In genomic region chr11:60502221-60502775, GRCh38 we compare ENCODE assay signal across 23 cellular contexts. TPM values are rescaled to one million over a fixed set of nuclear protein-coding genes. Genes with fewer than 3 reads are reported as not detected.
A peak's percentile ranks its signal among the peaks of the same experiment; 100 is the strongest.
DNase-seq lines count a peak whose midpoint lies in the region; ATAC-seq and TF ChIP-seq lines count a peak whose summit lies in the region.
"Had no signal": no experiment of that assay in that cellular context is flagged by ENCODE, and none has a peak within 500 bp of the region (broad histone marks: within the 10 kb centered on the region; RNA-seq: fewer than 3 reads in every experiment).

No MANE protein-coding gene starts in this region.

- peaks cover 42% of the 10 kb centered on the region for H3K4me1 Mint-ChIP-seq in GM23338
- H3K4me1 Mint-ChIP-seq in stimulated activated naive B cell treated with anti-CD40 and anti-IgM and Interleukin-4, amounts not matched to agents 10 μg/mL and 1 μg/mL and 100 μg/mL, for 72 hours: peaks cover 27 to 64% of the 10 kb centered on the region in 2 donors

- ATAC-seq in GM23338 (no peak), left colon (peak; percentile 74)
- ATAC-seq in stimulated activated naive B cell treated with anti-CD40 and anti-IgM and Interleukin-4, amounts not matched to agents 10 μg/mL and 1 μg/mL and 100 μg/mL, for 72 hours (replicated peaks): peak; percentile 12 to 26
- ATAC-seq: GM12878, HCT116, PC-3 had no signal

- H3K27me3 ChIP-seq in GM23338 (ENCODE audit: insufficient read depth) (no peaks in the 10 kb centered on the region), SU-DHL-6 (ENCODE audit: low read length) (no peaks in the 10 kb centered on the region)
- H3K27me3 ChIP-seq: SJSA1 had no signal

- H3K27ac Mint-ChIP-seq in GM23338: 0 out of 2 replicates have a peak overlapping the region, but pooled peaks have one; percentile 1
- H3K27ac Mint-ChIP-seq in stimulated activated naive B cell treated with anti-CD40 and anti-IgM and Interleukin-4, amounts not matched to agents 10 μg/mL and 1 μg/mL and 100 μg/mL, for 72 hours: no peak overlapping the region

- intact Hi-C loops in left colon (cut with DNase I, micrococcal nuclease): no loop called here

- peaks cover 3% of the 10 kb centered on the region for H3K27me3 Mint-ChIP-seq in GM23338 (ENCODE audit: insufficient read depth, low read depth, poor library complexity)
- H3K27me3 Mint-ChIP-seq in stimulated activated naive B cell treated with anti-CD40 and anti-IgM and Interleukin-4, amounts not matched to agents 10 μg/mL and 1 μg/mL and 100 μg/mL, for 72 hours: no peaks in the 10 kb centered on the region

- TF ChIP-seq CTCF in GM23338 (conservative IDR thresholded peaks at IDR 0.05; ENCODE audit: low read depth in 2 of 2) (no peak), SU-DHL-6 (IDR thresholded peaks at IDR 0.05; ENCODE audit: insufficient read depth, low read length, poor library complexity, severe bottlenecking) (no peak)

- H2AFZ ChIP-seq in GM23338 (no peak overlapping the region), SU-DHL-6 (ENCODE audit: low read depth, low read length, severe bottlenecking) (no peak overlapping the region)

- no peak overlapping the region for H3K27ac ChIP-seq in GM23338 (ENCODE audit: low read depth)
- H3K27ac ChIP-seq in SU-DHL-6 (ENCODE audit: low read depth, low read length): peak overlapping the region; percentile 50
- H3K27ac ChIP-seq: SJSA1 had no signal

- DNase-seq in GM23338 (ENCODE audit: low spot score): no peak
- peak in 1 of 2 donors; percentile 63 for DNase-seq in left colon
- DNase-seq in stimulated activated naive B cell treated with anti-CD40 and anti-IgM and Interleukin-4, amounts not matched to agents 10 μg/mL and 1 μg/mL and 100 μg/mL, for 72 hours: no peak
- no peak for DNase-seq in NCI-H345 treated with DMSO at 0.1 percent for 48 hours (lab: John Stamatoyannopoulos, UW; ENCODE audit: unreplicated experiment)
- DNase-seq in HPDE6-E6E7 (ENCODE audit: extremely low spot score): no peak
- no peak for DNase-seq in cerebellar nuclear complex (lab: John Stamatoyannopoulos, UW)
- DNase-seq in ecto neural progenitor cell (ENCODE audit: low spot score): no peak
- DNase-seq: ACHN; AML-193; DMS 273 treated with DMSO at 0.1 percent for 48 hours; GDM1; NCI-H187 treated with DMSO at 0.1 percent for 48 hours; NCI-H446; NCI-H69; NK-92 treated with Interleukin-12 subunit alpha and Interleukin-12 subunit beta, amount 100 ng/mL, for 24 hours; PC-3; SW 1271 had no signal

- peaks cover 13% of the 10 kb centered on the region for H3K4me1 ChIP-seq in GM23338 (ENCODE audit: insufficient read depth)
- H3K4me1 ChIP-seq: SJSA1 had no signal

- H3K4me3 Mint-ChIP-seq in GM23338: no peak overlapping the region
- no peak overlapping the region for H3K4me3 Mint-ChIP-seq in stimulated activated naive B cell treated with anti-CD40 and anti-IgM and Interleukin-4, amounts not matched to agents 10 μg/mL and 1 μg/mL and 100 μg/mL, for 72 hours
- H3K4me3 Mint-ChIP-seq: CD14-positive monocyte had no signal

- H3K4me3 ChIP-seq in GM23338 (no peak overlapping the region), SU-DHL-6 (ENCODE audit: insufficient read depth, low read length, poor library complexity, severe bottlenecking) (no peak overlapping the region)
- H3K4me3 ChIP-seq: GM12878, SJSA1 had no signal

- no peaks in the 10 kb centered on the region for H3F3A ChIP-seq in GM23338 (replicated peaks; ENCODE audit: low read depth)
- H3F3A ChIP-seq in SU-DHL-6 (ENCODE audit: insufficient read depth): peaks cover 22% of the 10 kb centered on the region

- H3K9me2 ChIP-seq in GM23338 (ENCODE audit: insufficient read depth) (peaks cover 19% of the 10 kb centered on the region), SU-DHL-6 (replicated peaks; ENCODE audit: insufficient read depth, low read length) (no peaks in the 10 kb centered on the region)

- no peak overlapping the region for H3K4me2 ChIP-seq in GM23338
- peak overlapping the region; percentile 60 for H3K4me2 ChIP-seq in SU-DHL-6 (ENCODE audit: low read depth, low read length, poor library complexity, severe bottlenecking)

- H3K36me3 ChIP-seq in GM23338 (ENCODE audit: insufficient read depth): no peaks in the 10 kb centered on the region; the same call in 1 of the 2 replicates
- H3K36me3 ChIP-seq in SU-DHL-6 (ENCODE audit: low read length): no peaks in the 10 kb centered on the region
- H3K36me3 ChIP-seq: SJSA1 had no signal

- peaks cover 18% of the 10 kb centered on the region for H3K36me3 Mint-ChIP-seq in GM23338 (ENCODE audit: low read depth)
- H3K36me3 Mint-ChIP-seq in stimulated activated naive B cell treated with anti-CD40 and anti-IgM and Interleukin-4, amounts not matched to agents 10 μg/mL and 1 μg/mL and 100 μg/mL, for 72 hours: no peaks in the 10 kb centered on the region

- no peaks in the 10 kb centered on the region for H3K79me2 ChIP-seq in GM23338 (replicated peaks; ENCODE audit: insufficient read depth)
- no peaks in the 10 kb centered on the region for H3K79me2 ChIP-seq in SU-DHL-6 (ENCODE audit: insufficient read depth, low read length)

- peaks cover 4% of the 10 kb centered on the region; the same call in 1 of the 3 replicates for H3K9me3 Mint-ChIP-seq in GM23338
- peaks cover 0 to 4% of the 10 kb centered on the region in 2 donors for H3K9me3 Mint-ChIP-seq in stimulated activated naive B cell treated with anti-CD40 and anti-IgM and Interleukin-4, amounts not matched to agents 10 μg/mL and 1 μg/mL and 100 μg/mL, for 72 hours

- no peak overlapping the region for H3K9ac ChIP-seq in SU-DHL-6 (ENCODE audit: low read length)

- no peaks in the 10 kb centered on the region for H4K20me1 ChIP-seq in GM23338 (replicated peaks; ENCODE audit: insufficient read depth)
- H4K20me1 ChIP-seq in SU-DHL-6 (ENCODE audit: low read depth, low read length): no peaks in the 10 kb centered on the region

- no peaks in the 10 kb centered on the region for H3K9me3 ChIP-seq in SU-DHL-6 (ENCODE audit: insufficient read depth, low read length)
- H3K9me3 ChIP-seq: SJSA1 had no signal

TF ChIP-seq in GM23338, 12 proteins besides CTCF, POLR2A, EP300 and RAD21 (continues in another document):
- TF ChIP-seq ETS1 (IDR thresholded peaks at IDR 0.05) (no peak), EZH2 (IDR thresholded peaks at IDR 0.05; ENCODE audit: low read depth, unreplicated experiment) (no peak), CREB1 (CRISPR knock-in tag; IDR thresholded peaks at IDR 0.05; ENCODE audit: low read depth) (no peak), POLR2AphosphoS5 (IDR thresholded peaks at IDR 0.05; ENCODE audit: low read depth) (no peak)

RNA-seq across cellular contexts. Expression of gene MS4A12, which starts 9.7 kb away (rescaled TPM):
- 0.21 TPM in 1 of 2 replicates, not detected in the other for total RNA-seq in GM23338 (2014; rRNA removed; shearing (Covaris generic))
- polyA plus RNA-seq in GM23338 (2016; fragmentation: Nextera tagmentation; extraction: Ambion mirVana): 0.30 and 0.34 TPM in 2 replicates
- 100 to 1,000 TPM; 591 to 666 TPM for total RNA-seq in left colon
- total RNA-seq: GM12878, HT1080, PC-3, SJSA1 had no signal
- polyA plus RNA-seq: CD14-positive monocyte had no signal

RNA-seq across cellular contexts. Expression of gene MS4A13, which starts 12.9 kb away (rescaled TPM):
- not detected in 2 replicates for total RNA-seq in GM23338 (2014; rRNA removed; shearing (Covaris generic))
- polyA plus RNA-seq in GM23338 (2016; fragmentation: Nextera tagmentation; extraction: Ambion mirVana): not detected in 2 replicates
- total RNA-seq in left colon: not detected
- total RNA-seq: GM12878, HT1080, PC-3, SJSA1 had no signal
- polyA plus RNA-seq: CD14-positive monocyte, GM12878 had no signal

RNA-seq across cellular contexts. Expression of gene MS4A1, which starts 46.7 kb away (rescaled TPM):
- not detected in 2 replicates for total RNA-seq in GM23338 (2014; rRNA removed; shearing (Covaris generic))
- polyA plus RNA-seq in GM23338 (2016; fragmentation: Nextera tagmentation; extraction: Ambion mirVana): 0.23 and 0.80 TPM in 2 replicates
- total RNA-seq in left colon: 1 to 10 TPM; 1.6 to 3.1 TPM
- total RNA-seq: HT1080, PC-3, SJSA1 had no signal

Comparison
In these comparisons a context has a peak if more than half of its experiments do, and no peak if none do; other contexts are left out.
1. RNA of gene MS4A12, which starts 9.7 kb away (total RNA-seq): 591 to 666 TPM in left colon; 0.21 TPM in GM23338; every median in the first group is over 100 times any median in the second.